ENCODE assay signal across 9 cellular contexts in the genomic region with DNA sequence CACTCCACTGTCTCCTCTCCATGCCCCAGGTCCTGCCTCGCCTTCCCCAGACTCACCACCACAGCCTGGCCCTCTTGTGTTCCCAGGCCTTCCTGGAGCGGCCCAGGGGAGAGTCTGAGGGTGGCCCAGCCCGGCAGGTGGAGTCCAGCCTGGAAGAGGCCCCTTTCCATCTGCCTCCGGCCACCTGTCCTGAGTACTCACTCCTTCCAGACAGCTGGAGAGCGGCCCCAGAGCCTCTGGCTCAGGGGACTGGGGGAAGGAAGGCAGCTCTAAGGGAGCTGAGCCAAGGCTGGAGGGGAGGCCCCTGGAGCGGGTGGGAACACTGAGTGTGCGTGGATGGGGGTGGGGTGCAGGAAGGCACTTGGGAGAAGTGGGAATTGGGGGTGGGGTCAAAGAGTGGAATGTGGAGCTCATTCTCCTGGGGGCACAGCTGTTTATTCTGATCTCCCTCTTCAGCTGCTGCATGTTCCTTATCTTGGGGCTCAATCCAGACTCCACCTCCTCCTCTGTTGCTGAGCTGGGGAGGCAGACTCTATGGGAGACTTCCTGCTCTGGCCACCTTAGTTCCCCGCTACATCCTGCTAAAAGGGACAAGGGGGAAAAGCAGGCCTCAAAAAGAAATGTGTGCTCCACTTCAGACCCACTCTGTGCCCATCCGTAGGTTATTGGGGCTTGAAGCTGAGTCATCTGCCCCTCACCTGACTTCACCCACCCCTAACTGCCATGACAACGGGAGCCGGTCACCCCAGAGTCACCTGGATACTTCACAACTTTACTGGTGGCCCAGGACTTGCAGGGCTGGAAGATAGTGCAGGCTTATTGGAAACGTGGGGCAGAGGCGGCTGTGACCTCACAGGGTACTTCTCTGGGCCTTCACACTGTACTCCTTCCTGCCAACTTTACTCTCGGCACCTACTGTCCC. TPM values are rescaled to one million over a fixed set of nuclear protein-coding genes. Genes with fewer than 3 reads are reported as not detected.
DNase-seq lines count a peak whose midpoint lies in the region; ATAC-seq and TF ChIP-seq lines count a peak whose summit lies in the region.
"Had no signal": no experiment of that assay in that cellular context is flagged by ENCODE, and none has a peak within 500 bp of the region (broad histone marks: within the 10 kb centered on the region; RNA-seq: fewer than 3 reads in every experiment).

No MANE protein-coding gene starts in this region.

- DNase-seq in Right ventricle myocardium superior (peak; percentile 66), right atrium auricular region (ENCODE audit: low spot score) (no peak), mesenchymal stem cell (peak; percentile 68), germinal center (ENCODE audit: low spot score) (no peak), NCI-H1092 (lab: John Stamatoyannopoulos, UW) (no peak), AG08396 (ENCODE audit: low spot score) (no peak)

- no peaks in the 10 kb centered on the region for H3K27me3 Mint-ChIP-seq in activated naive CD8-positive, alpha-beta T cell

- peak overlapping the region; percentile 96 for H4K91ac ChIP-seq in mesenchymal stem cell (ENCODE audit: low read length)

- ATAC-seq in Right ventricle myocardium superior (ENCODE audit: poor library complexity) (peak; percentile 67), HG02571 (IDR thresholded peaks at IDR 0.05; ENCODE audit: unreplicated experiment) (no peak)

- H2BK5ac ChIP-seq in mesenchymal stem cell (ENCODE audit: low read depth, low read length, poor library complexity, severe bottlenecking): no peak overlapping the region

- peak overlapping the region; percentile 96 to 98 for H3K18ac ChIP-seq in mesenchymal stem cell (ENCODE audit: low read depth in 1 of 2, low read length in 2 of 2)

- H2AK5ac ChIP-seq in mesenchymal stem cell (ENCODE audit: low read length, severe bottlenecking): peak overlapping the region; percentile 31

- intact Hi-C loops in Right ventricle myocardium superior (cut with DNase I): no loop called here

- H3K9ac ChIP-seq in mesenchymal stem cell (ENCODE audit: low read length): no peak overlapping the region
- H3K9ac ChIP-seq: parathyroid adenoma had no signal

- peaks cover 0 to 45% of the 10 kb centered on the region in 2 donors for H3K4me1 ChIP-seq in right atrium auricular region
- H3K4me1 ChIP-seq in mesenchymal stem cell (ENCODE audit: control insufficient read depth, insufficient read depth, low read depth, low read length): peaks cover 22% of the 10 kb centered on the region
- H3K4me1 ChIP-seq: parathyroid adenoma had no signal

- peaks cover 14% of the 10 kb centered on the region for H3K36me3 Mint-ChIP-seq in activated naive CD8-positive, alpha-beta T cell

- peaks cover 78% of the 10 kb centered on the region for H3K4me1 Mint-ChIP-seq in activated naive CD8-positive, alpha-beta T cell (ENCODE audit: low read depth)

- WGBS in mesenchymal stem cell: 58% methylated on average over 9 of the region's 14 CpGs

- H3K27me3 ChIP-seq in right atrium auricular region (no peaks in the 10 kb centered on the region), mesenchymal stem cell (ENCODE audit: control insufficient read depth in 1 of 2, insufficient read depth in 1 of 2, low read length in 2 of 2) (no peaks in the 10 kb centered on the region)

- H3K4ac ChIP-seq in mesenchymal stem cell (ENCODE audit: low read depth in 1 of 2, low read length in 2 of 2): peak overlapping the region; percentile 83 to 90

- no peak overlapping the region for H3K27ac ChIP-seq in right atrium auricular region
- H3K27ac ChIP-seq in mesenchymal stem cell (ENCODE audit: low read length, poor library complexity, severe bottlenecking): no peak overlapping the region
- H3K27ac ChIP-seq: parathyroid adenoma had no signal

- H3K9me3 Mint-ChIP-seq in activated naive CD8-positive, alpha-beta T cell (ENCODE audit: low read depth): no peaks in the 10 kb centered on the region

- no peak overlapping the region for H2BK15ac ChIP-seq in mesenchymal stem cell (ENCODE audit: low read depth, poor library complexity, severe bottlenecking)

- H2AFZ ChIP-seq in mesenchymal stem cell (ENCODE audit: low read depth, low read length): no peak overlapping the region
- H2AFZ ChIP-seq: parathyroid adenoma had no signal

- no peaks in the 10 kb centered on the region for H3K9me3 ChIP-seq in right atrium auricular region
- H3K9me3 ChIP-seq in mesenchymal stem cell (ENCODE audit: control insufficient read depth, low read length): no peaks in the 10 kb centered on the region

- no peak overlapping the region for H3K4me2 ChIP-seq in mesenchymal stem cell (ENCODE audit: low read length, poor library complexity, severe bottlenecking)

- H4K8ac ChIP-seq in mesenchymal stem cell (ENCODE audit: low read length): peak overlapping the region; percentile 96

- H2BK120ac ChIP-seq in mesenchymal stem cell (ENCODE audit: low read depth, low read length): peak overlapping the region; percentile 42

- H3K23ac ChIP-seq in mesenchymal stem cell (ENCODE audit: low read length in 2 of 2): peak overlapping the region in 1 of 2 experiments; percentile 24

- peak overlapping the region; percentile 68 for H3K4me3 Mint-ChIP-seq in activated naive CD8-positive, alpha-beta T cell

- H3K14ac ChIP-seq in mesenchymal stem cell (ENCODE audit: low read length in 2 of 2): peak overlapping the region in 1 of 2 experiments; percentile 88

- no peak for TF ChIP-seq CTCF in right atrium auricular region (IDR thresholded peaks at IDR 0.05)

- no peaks in the 10 kb centered on the region for H3K36me3 ChIP-seq in right atrium auricular region
- no peaks in the 10 kb centered on the region for H3K36me3 ChIP-seq in mesenchymal stem cell (ENCODE audit: control insufficient read depth in 1 of 2, insufficient read depth in 2 of 2, low read depth in 1 of 2, low read length in 2 of 2)

- peaks cover 4% of the 10 kb centered on the region for H3K79me1 ChIP-seq in mesenchymal stem cell (replicated peaks; ENCODE audit: low read length, poor library complexity, severe bottlenecking)

- peak overlapping the region; percentile 97 for H3K27ac Mint-ChIP-seq in activated naive CD8-positive, alpha-beta T cell

- peak overlapping the region; percentile 82 to 98 for H2BK12ac ChIP-seq in mesenchymal stem cell (ENCODE audit: low read length in 2 of 2)

- H3K4me3 ChIP-seq in right atrium auricular region (no peak overlapping the region), mesenchymal stem cell (ENCODE audit: insufficient read depth in 1 of 2, low read depth in 1 of 2, low read length in 2 of 2) (no peak overlapping the region)

RNA-seq across cellular contexts. Expression of a gene that starts 19.5 kb away (rescaled TPM):
- total RNA-seq in Right ventricle myocardium superior (28.7 TPM), right atrium auricular region (10 to 100 TPM; 21.9 to 35.8 TPM)
- 17.9 TPM for polyA plus RNA-seq in mesenchymal stem cell (2013, experiment 1 of 2)
- polyA plus RNA-seq in mesenchymal stem cell (2013, experiment 2 of 2): 18.2 TPM

Comparison
In these comparisons a context has a peak if more than half of its experiments do, and no peak if none do; other contexts are left out.
1. DNase-seq: peak in Right ventricle myocardium superior (single experiment) and mesenchymal stem cell (single experiment); none in right atrium auricular region (single experiment), germinal center (single experiment), NCI-H1092 (single experiment) and AG08396 (single experiment).